Comparison of ENCODE assay signal across 15 cellular contexts in the genomic region with DNA sequence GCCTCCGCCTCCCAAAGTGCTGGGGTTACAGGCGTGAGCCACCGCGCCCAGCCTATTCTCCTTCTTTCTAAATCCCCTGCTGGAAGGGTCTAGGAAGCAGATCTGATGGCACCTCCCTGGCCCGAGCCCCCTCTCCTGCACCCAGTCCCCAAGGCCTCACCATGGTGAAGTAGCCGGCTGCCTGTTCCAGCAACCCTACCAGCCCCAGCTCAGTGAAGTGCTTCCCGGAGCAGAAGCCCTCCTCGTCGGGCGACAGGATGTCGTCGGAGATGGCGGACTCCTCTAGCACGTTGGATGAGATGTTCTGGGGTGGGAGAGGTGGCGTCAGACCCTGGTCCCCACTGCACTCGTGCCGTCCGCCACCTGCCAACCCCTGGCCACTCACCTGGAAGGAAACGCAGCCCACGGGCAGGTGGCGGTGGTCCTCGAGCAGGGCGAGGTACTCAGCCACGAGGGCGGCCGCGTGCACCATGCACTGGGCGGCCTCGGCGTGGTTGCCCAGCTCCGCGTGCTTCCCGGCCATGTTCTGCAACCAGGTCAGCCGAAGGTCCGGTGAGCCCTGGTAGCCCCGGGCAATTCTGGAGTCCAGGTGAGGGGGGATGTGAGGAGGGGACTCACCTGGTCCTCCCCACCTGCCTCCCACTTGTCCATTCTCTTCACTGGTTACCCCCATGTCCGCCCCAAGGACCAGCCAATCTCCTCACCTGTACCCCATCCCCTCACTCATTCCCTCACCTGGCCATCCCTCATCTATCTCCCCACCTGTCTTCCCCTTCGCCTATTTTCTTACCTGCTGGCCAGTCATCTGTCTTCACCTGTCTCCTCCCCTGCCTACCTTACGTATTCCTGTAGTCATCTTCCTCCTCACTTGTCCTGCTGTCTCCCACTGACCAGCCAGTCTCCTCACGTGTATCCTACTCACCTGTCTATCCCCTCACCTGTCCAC. TPM values are rescaled to one million over a fixed set of nuclear protein-coding genes. Genes with fewer than 3 reads are reported as not detected.
DNase-seq lines count a peak whose midpoint lies in the region; ATAC-seq and TF ChIP-seq lines count a peak whose summit lies in the region.
"Had no signal": no experiment of that assay in that cellular context is flagged by ENCODE, and none has a peak within 500 bp of the region (broad histone marks: within the 10 kb centered on the region; RNA-seq: fewer than 3 reads in every experiment).

No MANE protein-coding gene starts in this region.

- ATAC-seq in GM19463 (IDR thresholded peaks at IDR 0.05; ENCODE audit: unreplicated experiment): no peak
- ATAC-seq in GM18873 (IDR thresholded peaks at IDR 0.05; ENCODE audit: low FRiP score, unreplicated experiment): no peak
- ATAC-seq: Panc1 had no signal

- no peak overlapping the region for H3K18ac ChIP-seq in mesenchymal stem cell (ENCODE audit: low read depth in 1 of 2, low read length in 2 of 2)

- TF ChIP-seq CTCF in CD14-positive monocyte (IDR thresholded peaks at IDR 0.05): no peak

- H3K4me2 ChIP-seq in mesenchymal stem cell (ENCODE audit: low read length, poor library complexity, severe bottlenecking): no peak overlapping the region

- no peaks in the 10 kb centered on the region for H3K79me1 ChIP-seq in mesenchymal stem cell (replicated peaks; ENCODE audit: low read length, poor library complexity, severe bottlenecking)

- H2AK5ac ChIP-seq in mesenchymal stem cell (ENCODE audit: low read length, severe bottlenecking): no peak overlapping the region

- H3K27me3 Mint-ChIP-seq in CD14-positive monocyte (ENCODE audit: low read depth in 3 of 3): peaks cover 4 to 25% (median 11%) of the 10 kb centered on the region in 3 donors

- no peak overlapping the region for H3K14ac ChIP-seq in mesenchymal stem cell (ENCODE audit: low read length in 2 of 2)

- H3K27ac Mint-ChIP-seq in CD14-positive monocyte: peak overlapping the region in 3 of 7 donors; percentile 42 to 84 (median 68)
- H3K27ac Mint-ChIP-seq: CD4-positive, alpha-beta T cell had no signal

- H3K36me3 ChIP-seq in mesenchymal stem cell (ENCODE audit: control insufficient read depth in 1 of 2, insufficient read depth in 2 of 2, low read depth in 1 of 2, low read length in 2 of 2): peaks cover 18 to 48% of the 10 kb centered on the region in 2 experiments

- no peak overlapping the region for H2AFZ ChIP-seq in mesenchymal stem cell (ENCODE audit: low read depth, low read length)

- H3K4me3 ChIP-seq in mesenchymal stem cell (ENCODE audit: insufficient read depth in 1 of 2, low read depth in 1 of 2, low read length in 2 of 2): no peak overlapping the region
- H3K4me3 ChIP-seq: adrenal gland had no signal

- no peak overlapping the region for H2BK12ac ChIP-seq in mesenchymal stem cell (ENCODE audit: low read length in 2 of 2)

- H3K27ac ChIP-seq in mesenchymal stem cell (ENCODE audit: low read length, poor library complexity, severe bottlenecking): no peak overlapping the region
- H3K27ac ChIP-seq: adrenal gland had no signal

- no peak overlapping the region for H3K4ac ChIP-seq in mesenchymal stem cell (ENCODE audit: low read depth in 1 of 2, low read length in 2 of 2)

- WGBS in mesenchymal stem cell: 88% methylated on average over 28 of the region's 40 CpGs

- H3K9ac ChIP-seq in mesenchymal stem cell (ENCODE audit: low read length): no peak overlapping the region

- H3K9me3 ChIP-seq in mesenchymal stem cell (ENCODE audit: control insufficient read depth, low read length): no peaks in the 10 kb centered on the region
- H3K9me3 ChIP-seq: adrenal gland had no signal

- H4K8ac ChIP-seq in mesenchymal stem cell (ENCODE audit: low read length): no peak overlapping the region

- no peak overlapping the region for H2BK5ac ChIP-seq in mesenchymal stem cell (ENCODE audit: low read depth, low read length, poor library complexity, severe bottlenecking)

- H3K27me3 ChIP-seq in mesenchymal stem cell (ENCODE audit: control insufficient read depth in 1 of 2, insufficient read depth in 1 of 2, low read length in 2 of 2): no peaks in the 10 kb centered on the region
- H3K27me3 ChIP-seq: adrenal gland had no signal

- H4K91ac ChIP-seq in mesenchymal stem cell (ENCODE audit: low read length): no peak overlapping the region

- no peak overlapping the region for H3K23ac ChIP-seq in mesenchymal stem cell (ENCODE audit: low read length in 2 of 2)

- peak; percentile 43 for DNase-seq in ELR (ENCODE audit: low read depth)
- peak; percentile 49 for DNase-seq in NAMALWA (ENCODE audit: low spot score)
- DNase-seq in mesenchymal stem cell: peak; percentile 50
- no peak for DNase-seq in CD14-positive monocyte (ENCODE audit: low spot score)
- DNase-seq: activated T-cell treated with anti-CD3 and anti-CD28 coated beads, Interleukin-2, amount 50 U/mL, for 1 hour; adrenal gland; CD4-positive, alpha-beta T cell; foreskin melanocyte; mesendoderm; NCI-H2029; occipital lobe; stimulated activated naive CD4-positive, alpha-beta T cell had no signal

- intact Hi-C loops in CD14-positive monocyte (cut with micrococcal nuclease): loop anchor here in 1 of 2 donors (5.0 kb wide), 1 partner anchor 171 kb away; no protein-coding TSS in a partner anchor

- peaks cover 4% of the 10 kb centered on the region for H3K4me1 Mint-ChIP-seq in CD14-positive monocyte

- H2BK15ac ChIP-seq in mesenchymal stem cell (ENCODE audit: low read depth, poor library complexity, severe bottlenecking): no peak overlapping the region

- peaks cover 0 to 12% (median 3%) of the 10 kb centered on the region in 7 donors for H3K9me3 Mint-ChIP-seq in CD14-positive monocyte
- H3K9me3 Mint-ChIP-seq: CD4-positive, alpha-beta T cell had no signal

- H3K36me3 Mint-ChIP-seq in CD14-positive monocyte: no peaks in the 10 kb centered on the region

- no peak overlapping the region for H2BK120ac ChIP-seq in mesenchymal stem cell (ENCODE audit: low read depth, low read length)

- H3K4me3 Mint-ChIP-seq in CD14-positive monocyte: no peak overlapping the region
- H3K4me3 Mint-ChIP-seq: CD4-positive, alpha-beta T cell had no signal

- peaks cover 8% of the 10 kb centered on the region for H3K4me1 ChIP-seq in mesenchymal stem cell (ENCODE audit: control insufficient read depth, insufficient read depth, low read depth, low read length)

RNA-seq across cellular contexts. Expression of gene KANK2, which starts 11.5 kb away (rescaled TPM):
- 197 TPM for polyA plus RNA-seq in mesenchymal stem cell (2013, experiment 1 of 2)
- 192 TPM for polyA plus RNA-seq in mesenchymal stem cell (2013, experiment 2 of 2)
- under 1 TPM; 0.40 to 0.64 TPM for polyA plus RNA-seq in CD14-positive monocyte

RNA-seq across cellular contexts. Expression of gene ANGPTL8, which starts 30.6 kb away (rescaled TPM):
- 0.18 TPM for polyA plus RNA-seq in mesenchymal stem cell (2013, experiment 1 of 2)
- not detected for polyA plus RNA-seq in mesenchymal stem cell (2013, experiment 2 of 2)
- not detected for polyA plus RNA-seq in CD14-positive monocyte

RNA-seq across cellular contexts. Expression of gene SPC24, which starts 53.2 kb away (rescaled TPM):
- 3.2 TPM for polyA plus RNA-seq in mesenchymal stem cell (2013, experiment 1 of 2)
- 3.0 TPM for polyA plus RNA-seq in mesenchymal stem cell (2013, experiment 2 of 2)
- polyA plus RNA-seq in CD14-positive monocyte: under 1 TPM in 1 of 2 donors, not detected in 1; 0.27 TPM

RNA-seq across cellular contexts. Expression of gene DOCK6, which starts 53.5 kb away (rescaled TPM):
- polyA plus RNA-seq in mesenchymal stem cell (2013, experiment 1 of 2): 16.4 TPM
- 16.0 TPM for polyA plus RNA-seq in mesenchymal stem cell (2013, experiment 2 of 2)
- under 1 TPM; 0.03 to 0.18 TPM for polyA plus RNA-seq in CD14-positive monocyte
